26 cellular contexts compared by ENCODE assay signal in the genomic region with DNA sequence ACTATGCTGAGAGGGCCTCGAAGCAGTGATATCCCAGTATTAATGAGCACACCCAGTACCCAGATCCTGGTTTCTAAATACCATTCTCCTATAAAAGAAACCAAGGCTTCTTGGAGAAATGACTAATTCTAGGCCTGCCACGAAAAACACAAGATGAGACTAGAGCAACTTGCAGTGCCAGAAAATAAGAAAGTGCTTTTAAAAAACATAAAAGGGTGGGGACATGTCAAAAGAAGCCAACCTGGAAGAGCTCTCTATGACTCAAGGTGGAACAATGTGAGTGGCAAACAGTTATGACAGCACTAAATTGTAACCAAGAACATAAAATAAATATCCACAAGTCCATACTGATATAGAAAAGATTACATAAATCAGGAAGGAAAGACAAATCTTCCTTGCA.
DNase-seq lines count a peak whose midpoint lies in the region; ATAC-seq, FAIRE-seq and TF ChIP-seq lines count a peak whose summit lies in the region.
"Had no signal": no experiment of that assay in that cellular context is flagged by ENCODE, and none has a peak within 500 bp of the region (broad histone marks: within the 10 kb centered on the region; RNA-seq: fewer than 3 reads in every experiment).

No MANE protein-coding gene starts in this region.

- H3K4me3 ChIP-seq in astrocyte (ENCODE audit: insufficient read depth, low read depth, low read length), result no peak overlapping the region
- H3K4me3 ChIP-seq: esophagus squamous epithelium, heart right ventricle, lower lobe of right lung, prostate gland, skin epidermis, upper lobe of left lung had no signal

- no peaks in the 10 kb centered on the region for H3K4me1 ChIP-seq in astrocyte (ENCODE audit: insufficient read depth, low read length)
- H3K4me1 ChIP-seq: heart right ventricle, lower lobe of right lung, prostate gland, upper lobe of left lung had no signal

- no peaks in the 10 kb centered on the region for H3K9me3 ChIP-seq in astrocyte (ENCODE audit: insufficient read depth, low read depth, low read length)
- H3K9me3 ChIP-seq: prostate gland had no signal

- peaks cover 6% of the 10 kb centered on the region for H3K9me3 Mint-ChIP-seq in astrocyte (ENCODE audit: unreplicated experiment)

- no peaks in the 10 kb centered on the region for H3K4me1 Mint-ChIP-seq in astrocyte (ENCODE audit: low read depth, unreplicated experiment)
- H3K4me1 Mint-ChIP-seq: H9 had no signal

- peaks cover 63% of the 10 kb centered on the region for H4K20me1 ChIP-seq in astrocyte (ENCODE audit: insufficient read depth, low read length)

- no peak overlapping the region for H2AFZ ChIP-seq in astrocyte (ENCODE audit: low read depth, low read length)

- no peak overlapping the region for H3K4me2 ChIP-seq in astrocyte (ENCODE audit: low read length)

- no peak for TF ChIP-seq CTCF in astrocyte (IDR thresholded peaks at IDR 0.05; ENCODE audit: insufficient read depth, low read depth, low read length)

- no peak for FAIRE-seq in astrocyte (lab: Jason Lieb, UNC)

- no peak overlapping the region for H3K27ac Mint-ChIP-seq in astrocyte (ENCODE audit: unreplicated experiment)
- H3K27ac Mint-ChIP-seq: H9 had no signal

- no peak for ATAC-seq in GM18867 (IDR thresholded peaks at IDR 0.05; ENCODE audit: unreplicated experiment)
- ATAC-seq in GM18868 (IDR thresholded peaks at IDR 0.05; ENCODE audit: unreplicated experiment), result no peak
- ATAC-seq: heart right ventricle, lower lobe of right lung had no signal

- no peak overlapping the region for H3K4me3 Mint-ChIP-seq in astrocyte (ENCODE audit: unreplicated experiment)
- H3K4me3 Mint-ChIP-seq: CD8-positive, alpha-beta memory T cell; H9 had no signal

- H3K79me2 ChIP-seq in astrocyte (ENCODE audit: insufficient read depth, low read length), result peaks cover 46% of the 10 kb centered on the region

- peaks cover 8% of the 10 kb centered on the region for H3K36me3 ChIP-seq in astrocyte (ENCODE audit: insufficient read depth, low read length)

- H3K27me3 ChIP-seq in astrocyte (ENCODE audit: insufficient read depth, low read length), result no peaks in the 10 kb centered on the region
- H3K27me3 ChIP-seq: esophagus squamous epithelium, heart right ventricle, upper lobe of left lung had no signal

- no peak overlapping the region for H3K27ac ChIP-seq in astrocyte (ENCODE audit: low read depth, low read length)
- H3K27ac ChIP-seq: heart right ventricle, lower lobe of right lung, prostate gland, skin epidermis, upper lobe of left lung had no signal

- H3K36me3 Mint-ChIP-seq in astrocyte (ENCODE audit: low read depth, unreplicated experiment), result peaks cover 27% of the 10 kb centered on the region

- DNase-seq in GM04503 (ENCODE audit: low read depth) (peak; percentile 0), HS-5 (ENCODE audit: low read depth) (peak; percentile 4), astrocyte (ENCODE audit: low read depth) (peak; percentile 4), iris pigment epithelial cell (ENCODE audit: low read depth) (peak; percentile 31), NCI-H2081 (lab: John Stamatoyannopoulos, UW) (no peak)
- DNase-seq: activated CD4-positive, alpha-beta T cell treated with anti-CD3 and anti-CD28 coated beads for 4 hours; activated gamma-delta T cell; AML-193; aorta; CD8-positive, alpha-beta memory T cell; DMS53; effector CD4-positive, alpha-beta T cell; esophagus squamous epithelium; H9; heart right ventricle; lower lobe of right lung; NCI-H1417 treated with DMSO at 0.1 percent for 48 hours; NCI-H774; SIG-M5; stimulated activated CD4-positive, alpha-beta T cell treated with anti-CD3 and anti-CD28 coated beads, Interleukin-2, amount 100 ng/mL, for 48 hours; T-helper 1 cell; upper lobe of left lung had no signal

- no peaks in the 10 kb centered on the region for H3K27me3 Mint-ChIP-seq in astrocyte (ENCODE audit: low read depth, unreplicated experiment)
- H3K27me3 Mint-ChIP-seq: CD8-positive, alpha-beta memory T cell had no signal

- H3K9ac ChIP-seq in astrocyte (ENCODE audit: low read length), result no peak overlapping the region

Comparison
In these comparisons a context has a peak if more than half of its experiments do, and no peak if none do; other contexts are left out.
1. DNase-seq: peak in GM04503 (single experiment), HS-5 (single experiment), astrocyte (single experiment) and iris pigment epithelial cell (single experiment); none in NCI-H2081 (0 of 2).